12 cellular contexts compared by ENCODE assay signal in the genomic region with DNA sequence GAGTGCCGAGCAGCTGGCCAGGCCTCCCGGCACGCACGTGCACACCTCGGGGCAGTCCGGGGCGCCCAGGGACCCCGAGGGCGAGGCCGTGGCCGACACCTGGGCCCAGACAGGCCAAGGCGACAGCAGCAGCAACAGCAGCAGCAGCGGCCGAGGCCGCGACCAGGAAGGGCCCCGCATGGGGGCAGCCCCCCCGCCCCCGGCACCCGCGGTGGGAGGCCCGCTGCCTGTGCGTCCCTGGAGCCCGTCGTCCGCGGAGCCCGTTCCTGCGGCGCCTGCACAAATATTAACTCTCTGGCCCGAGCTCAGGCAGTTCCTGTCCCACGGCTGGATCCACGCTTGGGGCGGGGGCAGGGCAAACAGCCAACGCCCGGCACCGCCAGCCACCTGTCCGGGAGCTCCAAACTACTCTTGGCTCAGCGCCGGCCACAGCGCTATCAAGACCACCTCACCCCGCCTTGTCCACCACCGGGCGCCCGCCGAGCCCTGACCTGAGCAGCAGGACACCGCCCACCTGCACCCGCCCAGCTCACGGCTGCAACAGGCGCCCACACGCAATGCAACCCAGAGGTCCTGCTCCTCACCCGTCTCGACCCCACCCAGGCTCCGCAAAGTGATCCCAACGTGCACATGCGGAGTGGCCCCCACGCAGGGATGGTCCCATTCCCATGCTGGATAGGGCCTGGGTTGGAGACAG. TPM values are rescaled to one million over a fixed set of nuclear protein-coding genes. Genes with fewer than 3 reads are reported as not detected.
DNase-seq lines count a peak whose midpoint lies in the region; ATAC-seq and TF ChIP-seq lines count a peak whose summit lies in the region.
"Had no signal": no experiment of that assay in that cellular context is flagged by ENCODE, and none has a peak within 500 bp of the region (broad histone marks: within the 10 kb centered on the region; RNA-seq: fewer than 3 reads in every experiment).

A gene with protein sequence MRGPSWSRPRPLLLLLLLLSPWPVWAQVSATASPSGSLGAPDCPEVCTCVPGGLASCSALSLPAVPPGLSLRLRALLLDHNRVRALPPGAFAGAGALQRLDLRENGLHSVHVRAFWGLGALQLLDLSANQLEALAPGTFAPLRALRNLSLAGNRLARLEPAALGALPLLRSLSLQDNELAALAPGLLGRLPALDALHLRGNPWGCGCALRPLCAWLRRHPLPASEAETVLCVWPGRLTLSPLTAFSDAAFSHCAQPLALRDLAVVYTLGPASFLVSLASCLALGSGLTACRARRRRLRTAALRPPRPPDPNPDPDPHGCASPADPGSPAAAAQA (minus strand): TSS at position 288 of the 697 bp plus-strand sequence. CDS start 108 bp downstream, at position 180.

- peak within 1 kb of the TSS; percentile 51 for H3K4me3 Mint-ChIP-seq in activated T-cell treated with anti-CD3 and anti-CD28 coated beads, Interleukin-2, amount 50 U/mL, for 24 hours
- peak within 1 kb of the TSS; percentile 49 for H3K4me3 Mint-ChIP-seq in activated T-helper 2 cell treated with anti-CD3 and anti-CD28 coated beads, Interferon-gamma antibody, Interleukin-2, Interleukin-4, amounts not matched to agents 10 μg/mL and 5 μg/mL and 100 μg/mL, durations not matched to agents 14 hours and 24 hours and 36 hours (ENCODE audit: low read depth)

- in situ Hi-C loops in GM13976 (cut with MboI; ENCODE audit: low sequenced_read_pairs, unreplicated experiment), result no loop called here

- no peaks in the 10 kb centered on the region for H3K36me3 ChIP-seq in liver (ENCODE audit: control insufficient read depth in 4 of 4, insufficient read depth in 3 of 4, low read depth in 1 of 4, low read length in 3 of 4)
- no peaks in the 10 kb centered on the region for H3K36me3 ChIP-seq in testis (ENCODE audit: low read depth, missing control alignments)

- TF ChIP-seq RAD21 in liver (IDR thresholded peaks at IDR 0.05), result no peak

- H3K4me1 Mint-ChIP-seq in activated T-cell treated with anti-CD3 and anti-CD28 coated beads, Interleukin-2, amount 50 U/mL, for 24 hours (ENCODE audit: low read depth), result peaks cover 10% of the 10 kb centered on the region
- no peaks in the 10 kb centered on the region for H3K4me1 Mint-ChIP-seq in activated T-helper 2 cell treated with anti-CD3 and anti-CD28 coated beads, Interferon-gamma antibody, Interleukin-2, Interleukin-4, amounts not matched to agents 10 μg/mL and 5 μg/mL and 100 μg/mL, durations not matched to agents 14 hours and 24 hours and 36 hours (ENCODE audit: low read depth)

- no peaks in the 10 kb centered on the region for H3K9me3 Mint-ChIP-seq in activated T-cell treated with anti-CD3 and anti-CD28 coated beads, Interleukin-2, amount 50 U/mL, for 24 hours
- H3K9me3 Mint-ChIP-seq in activated T-helper 2 cell treated with anti-CD3 and anti-CD28 coated beads, Interferon-gamma antibody, Interleukin-2, Interleukin-4, amounts not matched to agents 10 μg/mL and 5 μg/mL and 100 μg/mL, durations not matched to agents 14 hours and 24 hours and 36 hours, result no peaks in the 10 kb centered on the region

- H3K27ac Mint-ChIP-seq in activated T-cell treated with anti-CD3 and anti-CD28 coated beads, Interleukin-2, amount 50 U/mL, for 24 hours, result no peak within 1 kb of the TSS
- H3K27ac Mint-ChIP-seq in activated T-helper 2 cell treated with anti-CD3 and anti-CD28 coated beads, Interferon-gamma antibody, Interleukin-2, Interleukin-4, amounts not matched to agents 10 μg/mL and 5 μg/mL and 100 μg/mL, durations not matched to agents 14 hours and 24 hours and 36 hours, result no peak within 1 kb of the TSS
- H3K27ac Mint-ChIP-seq: CD4-positive, CD25-positive, alpha-beta regulatory T cell had no signal

- H3K27me3 Mint-ChIP-seq in activated T-cell treated with anti-CD3 and anti-CD28 coated beads, Interleukin-2, amount 50 U/mL, for 24 hours, result peaks cover 71% of the 10 kb centered on the region
- H3K27me3 Mint-ChIP-seq in activated T-helper 2 cell treated with anti-CD3 and anti-CD28 coated beads, Interferon-gamma antibody, Interleukin-2, Interleukin-4, amounts not matched to agents 10 μg/mL and 5 μg/mL and 100 μg/mL, durations not matched to agents 14 hours and 24 hours and 36 hours (ENCODE audit: low read depth), result peaks cover 24% of the 10 kb centered on the region

- H3K9me3 ChIP-seq in liver (ENCODE audit: control insufficient read depth in 4 of 4, low read length in 3 of 4) (no peaks in the 10 kb centered on the region), testis (no peaks in the 10 kb centered on the region)

- no peak for ATAC-seq in GM21447 (IDR thresholded peaks at IDR 0.05; ENCODE audit: unreplicated experiment)

- no peaks in the 10 kb centered on the region for H3K36me3 Mint-ChIP-seq in activated T-cell treated with anti-CD3 and anti-CD28 coated beads, Interleukin-2, amount 50 U/mL, for 24 hours (ENCODE audit: low read depth)
- H3K36me3 Mint-ChIP-seq in activated T-helper 2 cell treated with anti-CD3 and anti-CD28 coated beads, Interferon-gamma antibody, Interleukin-2, Interleukin-4, amounts not matched to agents 10 μg/mL and 5 μg/mL and 100 μg/mL, durations not matched to agents 14 hours and 24 hours and 36 hours (ENCODE audit: low read depth), result no peaks in the 10 kb centered on the region
- H3K36me3 Mint-ChIP-seq: CD4-positive, CD25-positive, alpha-beta regulatory T cell had no signal

- H3K27me3 ChIP-seq in liver (ENCODE audit: control insufficient read depth in 4 of 4, insufficient read depth in 4 of 4, low read length in 3 of 4) (peaks cover 5 to 22% (median 11%) of the 10 kb centered on the region in 4 donors), testis (no peaks in the 10 kb centered on the region)

- no peak for TF ChIP-seq POLR2A in testis (IDR thresholded peaks at IDR 0.05)

- H3K27ac ChIP-seq in liver (ENCODE audit: low read depth in 1 of 2, low read length in 2 of 2), result no peak within 1 kb of the TSS
- no peak within 1 kb of the TSS for H3K27ac ChIP-seq in testis

- 9% methylated on average over 57 of the region's 57 CpGs for WGBS in liver
- WGBS in testis, 2 donors, result 4 to 8% methylated on average over 5 to 55 of the region's 57 CpGs

- H3K4me3 ChIP-seq in liver (ENCODE audit: low read depth in 1 of 3, low read length in 3 of 3) (peak within 1 kb of the TSS in 2 of 3 donors; percentile 33 to 42), testis (peak within 1 kb of the TSS; percentile 26 to 38)

- intact Hi-C loops in activated T-helper 2 cell treated with anti-CD3 and anti-CD28 coated beads, Interferon-gamma antibody, Interleukin-2, Interleukin-4, amounts not matched to agents 10 μg/mL and 5 μg/mL and 100 μg/mL, durations not matched to agents 14 hours and 24 hours and 36 hours (cut with micrococcal nuclease), result loop anchor here (10.0 kb wide), 2 partner anchors 45 to 325 kb away; partner anchors contain the start of genes AJM1 and PHPT1
- intact Hi-C loops in testis (cut with DNase I; ENCODE audit: low total_unique reads), result no loop called here

- no peak within 1 kb of the TSS for H3K9ac ChIP-seq in liver (ENCODE audit: low read depth in 1 of 2, low read length in 2 of 2)

- TF ChIP-seq CTCF in liver (IDR thresholded peaks at IDR 0.05; ENCODE audit: low read depth, low read length, missing input control) (no peak), testis (IDR thresholded peaks at IDR 0.05) (no peak), GM13976 (IDR thresholded peaks at IDR 0.05; ENCODE audit: borderline replicate concordance, control extremely low read depth, extremely low read depth, insufficient read depth, missing control alignments) (no peak)

- DNase-seq in activated T-cell treated with anti-CD3 and anti-CD28 coated beads, Interleukin-2, amount 50 U/mL, for 24 hours, result no peak
- DNase-seq in activated T-cell treated with anti-CD3 and anti-CD28 coated beads, Interleukin-2, amount 50 U/mL, for 48 hours, result no peak
- no peak for DNase-seq in activated T-helper 2 cell treated with anti-CD3 and anti-CD28 coated beads, Interferon-gamma antibody, Interleukin-2, Interleukin-4, amounts not matched to agents 10 μg/mL and 5 μg/mL and 100 μg/mL, durations not matched to agents 14 hours and 24 hours and 36 hours (ENCODE audit: low spot score)
- no peak for DNase-seq in testis
- no peak for DNase-seq in foreskin melanocyte
- DNase-seq in GM13976 (ENCODE audit: low spot score), result no peak
- DNase-seq: CD4-positive, CD25-positive, alpha-beta regulatory T cell had no signal

- H3K4me1 ChIP-seq in liver (ENCODE audit: control insufficient read depth in 4 of 4, insufficient read depth in 4 of 4, low read length in 3 of 4) (peaks cover 18 to 24% (median 19%) of the 10 kb centered on the region in 4 donors), testis (peaks cover 15% of the 10 kb centered on the region)

TF ChIP-seq in liver, 16 proteins besides CTCF, POLR2A, EP300 and RAD21:
- TF ChIP-seq FOXA1 (IDR thresholded peaks at IDR 0.05) (no peak), EGR1 (IDR thresholded peaks at IDR 0.05; ENCODE audit: low read depth in 2 of 2) (no peak), TAF1 (conservative IDR thresholded peaks at IDR 0.05) (no peak), HNF4A (conservative IDR thresholded peaks at IDR 0.05) (no peak), NR2F2 (IDR thresholded peaks at IDR 0.05) (no peak), FOXA2 (IDR thresholded peaks at IDR 0.05) (no peak), GABPA (IDR thresholded peaks at IDR 0.05 in 1 of 2, conservative IDR thresholded peaks at IDR 0.05 in 1 of 2) (no peak)
- TF ChIP-seq, protein P1, sequence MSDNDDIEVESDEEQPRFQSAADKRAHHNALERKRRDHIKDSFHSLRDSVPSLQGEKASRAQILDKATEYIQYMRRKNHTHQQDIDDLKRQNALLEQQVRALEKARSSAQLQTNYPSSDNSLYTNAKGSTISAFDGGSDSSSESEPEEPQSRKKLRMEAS (IDR thresholded peaks at IDR 0.05), result no peak
TF ChIP-seq in liver: peak in this region for 0.

RNA-seq across cellular contexts. Expression of the gene that starts here (rescaled TPM):
- total RNA-seq in activated T-helper 2 cell treated with anti-CD3 and anti-CD28 coated beads, Interferon-gamma antibody, Interleukin-2, Interleukin-4, amounts not matched to agents 10 μg/mL and 5 μg/mL and 100 μg/mL, durations not matched to agents 14 hours and 24 hours and 36 hours, result 0.21 and 0.34 TPM in 2 replicates
- under 1 TPM in 1 of 2 donors, not detected in 1; 0.17 TPM for total RNA-seq in liver
- polyA plus RNA-seq in liver, result under 1 TPM in 1 of 2 donors, not detected in 1; 0.09 TPM
- total RNA-seq in testis, result 1 to 10 TPM; 2.4 to 5.1 TPM
- polyA plus RNA-seq in testis (ENCODE audit: insufficient read depth, low read depth, low replicate concordance), result not detected
- total RNA-seq: CD4-positive, CD25-positive, alpha-beta regulatory T cell; dermis microvascular lymphatic vessel endothelial cell; M059J; posterior vena cava had no signal
- polyA plus RNA-seq: CD4-positive, CD25-positive, alpha-beta regulatory T cell had no signal
